Comparison of ENCODE assay signal across 8 cellular contexts in genomic region chr6:4135665-4136353, GRCh38. TPM values are rescaled to one million over a fixed set of nuclear protein-coding genes. Genes with fewer than 3 reads are reported as not detected.
A peak's percentile ranks its signal among the peaks of the same experiment; 100 is the strongest.
DNase-seq lines count a peak whose midpoint lies in the region; TF ChIP-seq lines count a peak whose summit lies in the region.

No MANE protein-coding gene starts in this region.

- peak overlapping the region; percentile 86 for H3K27ac Mint-ChIP-seq in HFFc6
- H3K27ac Mint-ChIP-seq in activated naive CD4-positive, alpha-beta T cell treated with anti-CD3 and anti-CD28 coated beads, Interleukin-2, amount 50 U/mL, for 24 hours = no peak overlapping the region

- peak overlapping the region; percentile 62 to 78 for H3K27ac ChIP-seq in SK-N-SH (ENCODE audit: low read depth in 2 of 2, low read length in 1 of 2)

- H3K4me3 Mint-ChIP-seq in HFFc6 = peak overlapping the region; percentile 90
- H3K4me3 Mint-ChIP-seq in activated naive CD4-positive, alpha-beta T cell treated with anti-CD3 and anti-CD28 coated beads, Interleukin-2, amount 50 U/mL, for 24 hours = peak overlapping the region; percentile 84

- WGBS in SK-N-SH (ENCODE audit: low lambda C conversion rate) = 2% methylated on average over 14 of the region's 64 CpGs

- H3K79me2 ChIP-seq in SK-N-SH (ENCODE audit: insufficient read depth) = peaks cover 43% of the 10 kb centered on the region

- no peaks in the 10 kb centered on the region for H3K27me3 Mint-ChIP-seq in HFFc6 (ENCODE audit: insufficient read depth)
- H3K27me3 Mint-ChIP-seq in activated naive CD4-positive, alpha-beta T cell treated with anti-CD3 and anti-CD28 coated beads, Interleukin-2, amount 50 U/mL, for 24 hours = no peaks in the 10 kb centered on the region

- CTCF ChIA-PET in SK-N-SH (lab: Yijun Ruan, JAX) = interaction anchor here (1.2 to 1.7 kb wide), 3 partner anchors 20 to 145 kb away, joined by 4 to 5 read pairs (median 4); no protein-coding TSS in a partner anchor

- peak overlapping the region; percentile 79 for H3K9ac ChIP-seq in SK-N-SH

- peak overlapping the region; percentile 97 for H3K4me2 ChIP-seq in SK-N-SH

- no peak for TF ChIP-seq RAD21 in SK-N-SH (IDR thresholded peaks at IDR 0.05; ENCODE audit: low read length)

- H3K9me2 ChIP-seq in SK-N-SH = no peaks in the 10 kb centered on the region

- H3K36me3 ChIP-seq in SK-N-SH (replicated peaks in 1 of 2; ENCODE audit: control insufficient read depth in 1 of 2, insufficient read depth in 2 of 2, low read length in 1 of 2) = peaks cover 3 to 20% of the 10 kb centered on the region in 2 experiments

- no peak for TF ChIP-seq EP300 in SK-N-SH (IDR thresholded peaks at IDR 0.05; ENCODE audit: borderline replicate concordance in 1 of 2, low read depth in 1 of 2, low read length in 1 of 2)

- 0 out of 2 replicates have a peak, but pooled peaks have one; percentile 23 for TF ChIP-seq CTCF in HFFc6 (IDR thresholded peaks at IDR 0.05)
- TF ChIP-seq CTCF in NB4 (IDR thresholded peaks at IDR 0.05; ENCODE audit: low read depth, low read length) = no peak
- TF ChIP-seq CTCF in SK-N-SH (IDR thresholded peaks at IDR 0.05) = 0 out of 2 replicates have a peak, but pooled peaks have one; percentile 15

- no peaks in the 10 kb centered on the region for H3K27me3 ChIP-seq in SK-N-SH (ENCODE audit: insufficient read depth)

- peak overlapping the region; percentile 97 for H2AFZ ChIP-seq in SK-N-SH (ENCODE audit: low read depth)

- peaks cover 6 to 11% of the 10 kb centered on the region in 2 experiments; a peak in 2 of 4 replicates for H3K4me1 ChIP-seq in SK-N-SH (ENCODE audit: control insufficient read depth in 1 of 2, insufficient read depth in 2 of 2, low read depth in 1 of 2, low read length in 1 of 2)

- H3K9me3 ChIP-seq in SK-N-SH = no peaks in the 10 kb centered on the region

- H4K20me1 ChIP-seq in SK-N-SH (ENCODE audit: insufficient read depth) = no peaks in the 10 kb centered on the region; the same call in 1 of the 2 replicates

- H3F3A ChIP-seq in SK-N-SH (replicated peaks; ENCODE audit: insufficient read depth) = no peaks in the 10 kb centered on the region

- peaks cover 26% of the 10 kb centered on the region for H3K4me1 Mint-ChIP-seq in HFFc6 (ENCODE audit: low read depth)
- peaks cover 55% of the 10 kb centered on the region for H3K4me1 Mint-ChIP-seq in activated naive CD4-positive, alpha-beta T cell treated with anti-CD3 and anti-CD28 coated beads, Interleukin-2, amount 50 U/mL, for 24 hours

- H3K36me3 Mint-ChIP-seq in HFFc6 (ENCODE audit: low read depth) = peaks cover 20% of the 10 kb centered on the region
- H3K36me3 Mint-ChIP-seq in activated naive CD4-positive, alpha-beta T cell treated with anti-CD3 and anti-CD28 coated beads, Interleukin-2, amount 50 U/mL, for 24 hours = peaks cover 18% of the 10 kb centered on the region

- peak; percentile 90 for DNase-seq in GM04504 (ENCODE audit: low read depth)
- peak; percentile 87 for DNase-seq in HFFc6
- peak; percentile 95 for DNase-seq in NB4 (ENCODE audit: low read depth)
- peak; percentile 98 for DNase-seq in SK-N-SH
- DNase-seq in globus pallidus (ENCODE audit: low spot score) = peak; percentile 98
- DNase-seq in occipital lobe (lab: John Stamatoyannopoulos, UW) = peak; percentile 99
- peak; percentile 85 for DNase-seq in superior temporal gyrus (ENCODE audit: extremely low spot score)

- TF ChIP-seq POLR2A in NB4 (IDR thresholded peaks at IDR 0.05; ENCODE audit: extremely low read depth, insufficient read length) = peak; percentile 42

- H3K4me3 ChIP-seq in NB4 (ENCODE audit: low read depth, low read length) = peak overlapping the region; percentile 75
- peak overlapping the region; percentile 75 to 76 for H3K4me3 ChIP-seq in SK-N-SH (ENCODE audit: low read depth in 2 of 2, low read length in 1 of 2)

- POLR2A ChIA-PET in SK-N-SH (lab: Yijun Ruan, JAX) = interaction anchor here (0.6 to 1.9 kb wide), 5 partner anchors 114 to 1145 kb away, joined by 3 to 7 read pairs (median 4); partner anchors contain the start of gene FAM50B

- no peaks in the 10 kb centered on the region for H3K9me3 Mint-ChIP-seq in HFFc6
- H3K9me3 Mint-ChIP-seq in activated naive CD4-positive, alpha-beta T cell treated with anti-CD3 and anti-CD28 coated beads, Interleukin-2, amount 50 U/mL, for 24 hours = no peaks in the 10 kb centered on the region

TF ChIP-seq in SK-N-SH, 30 proteins besides CTCF, POLR2A, EP300 and RAD21:
- peak; percentile 44 for TF ChIP-seq CHD2 (IDR thresholded peaks at IDR 0.05; ENCODE audit: low read length, partially characterized antibody)
- TF ChIP-seq TAF1 (IDR thresholded peaks at IDR 0.05; ENCODE audit: borderline replicate concordance, low read depth, low read length) = peak; percentile 74
- TF ChIP-seq JUND (IDR thresholded peaks at IDR 0.05) = no peak
- no peak for TF ChIP-seq GABPA (IDR thresholded peaks at IDR 0.05; ENCODE audit: low read depth)
- TF ChIP-seq NRF1 (IDR thresholded peaks at IDR 0.05; ENCODE audit: low read depth, low read length) = peak; percentile 35; the same call in 1 of the 2 replicates
- TF ChIP-seq MAX (IDR thresholded peaks at IDR 0.05; ENCODE audit: low read depth) = peak; percentile 59; the same call in 1 of the 2 replicates
- peak; percentile 37; the same call in 1 of the 2 replicates for TF ChIP-seq SIN3A (IDR thresholded peaks at IDR 0.05; ENCODE audit: borderline replicate concordance, low read depth, low read length)
- TF ChIP-seq RCOR1 (IDR thresholded peaks at IDR 0.05; ENCODE audit: low read length) = 0 out of 2 replicates have a peak, but pooled peaks have one; percentile 7
- TF ChIP-seq TCF12 (IDR thresholded peaks at IDR 0.05) = peak; percentile 23; the same call in 1 of the 2 replicates
- peak; percentile 87 for TF ChIP-seq POLR2AphosphoS5 (IDR thresholded peaks at IDR 0.05; ENCODE audit: low read depth, low read length)
- no peak for TF ChIP-seq YY1 (IDR thresholded peaks at IDR 0.05; ENCODE audit: low read depth)
- TF ChIP-seq ZBTB33 (IDR thresholded peaks at IDR 0.05; ENCODE audit: borderline replicate concordance, low read depth) = no peak
- TF ChIP-seq, protein P1, sequence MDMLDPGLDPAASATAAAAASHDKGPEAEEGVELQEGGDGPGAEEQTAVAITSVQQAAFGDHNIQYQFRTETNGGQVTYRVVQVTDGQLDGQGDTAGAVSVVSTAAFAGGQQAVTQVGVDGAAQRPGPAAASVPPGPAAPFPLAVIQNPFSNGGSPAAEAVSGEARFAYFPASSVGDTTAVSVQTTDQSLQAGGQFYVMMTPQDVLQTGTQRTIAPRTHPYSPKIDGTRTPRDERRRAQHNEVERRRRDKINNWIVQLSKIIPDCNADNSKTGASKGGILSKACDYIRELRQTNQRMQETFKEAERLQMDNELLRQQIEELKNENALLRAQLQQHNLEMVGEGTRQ (IDR thresholded peaks at IDR 0.05; ENCODE audit: borderline replicate concordance, low read depth, low read length) = no peak

RNA-seq across cellular contexts. Expression of gene ECI2, which starts 0.4 kb away (rescaled TPM):
- 100 to 1,000 TPM in 4 of 6 experiments, 10 to 100 TPM in 2; 84.1 to 107 (median 102) TPM for total RNA-seq in HFFc6 (2021; fragmentation: NEBNext Ultra II Directional; extraction: Animal tissue kit (Norgen Biotek cat#: 25700))
- polyA plus RNA-seq in SK-N-SH (2012; rRNA removed) = 43.7 and 45.1 TPM in 2 replicates
- 57.3 and 61.1 TPM in 2 replicates for polyA plus RNA-seq in SK-N-SH (2012; cell fraction: cytosol; rRNA removed)
- polyA plus RNA-seq in SK-N-SH (2012; cell fraction: nucleus; rRNA removed) = 32.2 and 45.5 TPM in 2 replicates
- 25.6 TPM for total RNA-seq in occipital lobe

RNA-seq across cellular contexts. Expression of gene FAM217A, which starts 56.9 kb away (rescaled TPM):
- not detected for total RNA-seq in HFFc6 (2021; fragmentation: NEBNext Ultra II Directional; extraction: Animal tissue kit (Norgen Biotek cat#: 25700))
- polyA plus RNA-seq in SK-N-SH (2012; rRNA removed) = not detected in 2 replicates
- not detected in 2 replicates for polyA plus RNA-seq in SK-N-SH (2012; cell fraction: cytosol; rRNA removed)
- not detected in 2 replicates for polyA plus RNA-seq in SK-N-SH (2012; cell fraction: nucleus; rRNA removed)
- not detected for total RNA-seq in occipital lobe

Comparison
In these comparisons a context has a peak if more than half of its experiments do, and no peak if none do; other contexts are left out.
1. Peak in every context shown above with its lines: DNase-seq, H3K4me3 ChIP-seq and H3K27ac ChIP-seq.